Comparison of ENCODE assay signal across 10 cellular contexts in genomic region chr7:156903232-156903909, GRCh38. TPM values are rescaled to one million over a fixed set of nuclear protein-coding genes. Genes with fewer than 3 reads are reported as not detected.
DNase-seq lines count a peak whose midpoint lies in the region; ATAC-seq and TF ChIP-seq lines count a peak whose summit lies in the region.
"Had no signal": no experiment of that assay in that cellular context is flagged by ENCODE, and none has a peak within 500 bp of the region (broad histone marks: within the 10 kb centered on the region; RNA-seq: fewer than 3 reads in every experiment).

No MANE protein-coding gene starts in this region.

- ATAC-seq in activated CD8-positive, alpha-beta T cell treated with anti-CD3 and anti-CD28 coated beads, Interleukin-2, amount 10 ng/mL, durations not matched to agents 7 days and 5 days = peak; percentile 83
- ATAC-seq in HG03460 (IDR thresholded peaks at IDR 0.05; ENCODE audit: unreplicated experiment) = no peak

- WGBS in thymus = 44% methylated on average over 10 of the region's 10 CpGs

- H3K27ac Mint-ChIP-seq in activated T-helper 1 cell treated with anti-CD3 and anti-CD28 coated beads, Interleukin-12 subunit alpha, Interleukin-12 subunit beta, Interleukin-2, Interleukin-4 antibody, amounts not matched to agents 30 ng/mL and 10 ng/mL and 1 ng/mL, durations not matched to agents 14 hours and 24 hours and 36 hours = no peak overlapping the region
- H3K27ac Mint-ChIP-seq in activated CD8-positive, alpha-beta T cell treated with anti-CD3 and anti-CD28 coated beads, Interleukin-2, amount 10 ng/mL, durations not matched to agents 7 days and 5 days = peak overlapping the region; percentile 65
- H3K27ac Mint-ChIP-seq: B cell had no signal

- H3K27me3 ChIP-seq in thymus (ENCODE audit: control insufficient read depth, insufficient read depth) = no peaks in the 10 kb centered on the region
- H3K27me3 ChIP-seq: pancreas had no signal

- peak overlapping the region; percentile 82 for H3K27ac ChIP-seq in thymus (ENCODE audit: low read depth)
- H3K27ac ChIP-seq: pancreas had no signal

- CTCF ChIA-PET in activated CD8-positive, alpha-beta T cell treated with anti-CD3 and anti-CD28 coated beads, Interleukin-2, amount 10 ng/mL, durations not matched to agents 7 days and 5 days (lab: Charles Lee) = interaction anchor here (1.0 to 2.2 kb wide), 2 partner anchors 10 to 12 kb away, joined by 3 to 10 read pairs; partner anchors contain the start of gene LMBR1

- intact Hi-C loops in activated T-helper 1 cell treated with anti-CD3 and anti-CD28 coated beads, Interleukin-12 subunit alpha, Interleukin-12 subunit beta, Interleukin-2, Interleukin-4 antibody, amounts not matched to agents 30 ng/mL and 10 ng/mL and 1 ng/mL, durations not matched to agents 14 hours and 24 hours and 36 hours (cut with micrococcal nuclease) = loop anchor here (10.0 kb wide), 1 partner anchor 91 kb away; no protein-coding TSS in a partner anchor

- H3K4me3 Mint-ChIP-seq in activated T-helper 1 cell treated with anti-CD3 and anti-CD28 coated beads, Interleukin-12 subunit alpha, Interleukin-12 subunit beta, Interleukin-2, Interleukin-4 antibody, amounts not matched to agents 30 ng/mL and 10 ng/mL and 1 ng/mL, durations not matched to agents 14 hours and 24 hours and 36 hours = no peak overlapping the region
- H3K4me3 Mint-ChIP-seq in activated CD8-positive, alpha-beta T cell treated with anti-CD3 and anti-CD28 coated beads, Interleukin-2, amount 10 ng/mL, durations not matched to agents 7 days and 5 days = peak overlapping the region; percentile 20
- H3K4me3 Mint-ChIP-seq: B cell had no signal

- H3K36me3 Mint-ChIP-seq in activated T-helper 1 cell treated with anti-CD3 and anti-CD28 coated beads, Interleukin-12 subunit alpha, Interleukin-12 subunit beta, Interleukin-2, Interleukin-4 antibody, amounts not matched to agents 30 ng/mL and 10 ng/mL and 1 ng/mL, durations not matched to agents 14 hours and 24 hours and 36 hours (ENCODE audit: low read depth) = no peaks in the 10 kb centered on the region
- H3K36me3 Mint-ChIP-seq in activated CD8-positive, alpha-beta T cell treated with anti-CD3 and anti-CD28 coated beads, Interleukin-2, amount 10 ng/mL, durations not matched to agents 7 days and 5 days (ENCODE audit: low read depth) = no peaks in the 10 kb centered on the region

- no peak overlapping the region for H3K4me3 ChIP-seq in foreskin fibroblast (ENCODE audit: low read depth in 1 of 2, low read length in 2 of 2)
- no peak overlapping the region for H3K4me3 ChIP-seq in thymus (ENCODE audit: low read length)
- H3K4me3 ChIP-seq: pancreas had no signal

- DNase-seq in activated T-helper 1 cell treated with Interleukin-2 at 50 U/mL for 16 hours (ENCODE audit: low read depth) (peak; percentile 26), foreskin fibroblast (peak; percentile 41 to 65), NCI-H2081 (lab: John Stamatoyannopoulos, UW) (no peak), DMS153 (lab: John Stamatoyannopoulos, UW) (no peak)
- no peak for DNase-seq in activated T-helper 1 cell treated with anti-CD3 and anti-CD28 coated beads, Interleukin-12 subunit alpha, Interleukin-12 subunit beta, Interleukin-2, Interleukin-4 antibody, amounts not matched to agents 30 ng/mL and 10 ng/mL and 1 ng/mL, durations not matched to agents 14 hours and 24 hours and 36 hours (ENCODE audit: low spot score)
- peak; percentile 54 for DNase-seq in activated CD8-positive, alpha-beta T cell treated with anti-CD3 and anti-CD28 coated beads, Interleukin-2, amount 10 ng/mL, durations not matched to agents 7 days and 5 days
- DNase-seq: pancreas had no signal

- no peaks in the 10 kb centered on the region for H3K36me3 ChIP-seq in thymus (ENCODE audit: control insufficient read depth, insufficient read depth)
- H3K36me3 ChIP-seq: pancreas had no signal

- H3K27me3 Mint-ChIP-seq in activated T-helper 1 cell treated with anti-CD3 and anti-CD28 coated beads, Interleukin-12 subunit alpha, Interleukin-12 subunit beta, Interleukin-2, Interleukin-4 antibody, amounts not matched to agents 30 ng/mL and 10 ng/mL and 1 ng/mL, durations not matched to agents 14 hours and 24 hours and 36 hours (ENCODE audit: insufficient read depth) = peaks cover 5% of the 10 kb centered on the region
- H3K27me3 Mint-ChIP-seq in activated CD8-positive, alpha-beta T cell treated with anti-CD3 and anti-CD28 coated beads, Interleukin-2, amount 10 ng/mL, durations not matched to agents 7 days and 5 days (ENCODE audit: low read depth) = peaks cover 13% of the 10 kb centered on the region

- H3K4me1 Mint-ChIP-seq in activated T-helper 1 cell treated with anti-CD3 and anti-CD28 coated beads, Interleukin-12 subunit alpha, Interleukin-12 subunit beta, Interleukin-2, Interleukin-4 antibody, amounts not matched to agents 30 ng/mL and 10 ng/mL and 1 ng/mL, durations not matched to agents 14 hours and 24 hours and 36 hours (ENCODE audit: low read depth) = peaks cover 7% of the 10 kb centered on the region
- peaks cover 9% of the 10 kb centered on the region for H3K4me1 Mint-ChIP-seq in activated CD8-positive, alpha-beta T cell treated with anti-CD3 and anti-CD28 coated beads, Interleukin-2, amount 10 ng/mL, durations not matched to agents 7 days and 5 days (ENCODE audit: low read depth)
- H3K4me1 Mint-ChIP-seq: B cell had no signal

- no peaks in the 10 kb centered on the region for H3K9me3 Mint-ChIP-seq in activated T-helper 1 cell treated with anti-CD3 and anti-CD28 coated beads, Interleukin-12 subunit alpha, Interleukin-12 subunit beta, Interleukin-2, Interleukin-4 antibody, amounts not matched to agents 30 ng/mL and 10 ng/mL and 1 ng/mL, durations not matched to agents 14 hours and 24 hours and 36 hours
- no peaks in the 10 kb centered on the region for H3K9me3 Mint-ChIP-seq in activated CD8-positive, alpha-beta T cell treated with anti-CD3 and anti-CD28 coated beads, Interleukin-2, amount 10 ng/mL, durations not matched to agents 7 days and 5 days (ENCODE audit: insufficient read depth)

- H3K9me3 ChIP-seq in thymus (ENCODE audit: control insufficient read depth) = no peaks in the 10 kb centered on the region
- H3K9me3 ChIP-seq: pancreas had no signal

- POLR2A ChIA-PET in activated CD8-positive, alpha-beta T cell treated with anti-CD3 and anti-CD28 coated beads, Interleukin-2, amount 10 ng/mL, durations not matched to agents 7 days and 5 days (lab: Charles Lee) = no interaction called here

- no peak for TF ChIP-seq CTCF in foreskin fibroblast (IDR thresholded peaks at IDR 0.05; ENCODE audit: low read depth, low read length)

- peaks cover 4% of the 10 kb centered on the region for H3K4me1 ChIP-seq in thymus (ENCODE audit: control insufficient read depth, insufficient read depth, low read length)
- H3K4me1 ChIP-seq: pancreas had no signal

RNA-seq across cellular contexts. Expression of gene LMBR1, which starts 10.4 kb away (rescaled TPM):
- total RNA-seq in activated T-helper 1 cell treated with anti-CD3 and anti-CD28 coated beads, Interleukin-12 subunit alpha, Interleukin-12 subunit beta, Interleukin-2, Interleukin-4 antibody, amounts not matched to agents 30 ng/mL and 10 ng/mL and 1 ng/mL, durations not matched to agents 14 hours and 24 hours and 36 hours = 53.5 and 55.5 TPM in 2 replicates
- total RNA-seq in activated CD8-positive, alpha-beta T cell treated with anti-CD3 and anti-CD28 coated beads, Interleukin-2, amount 10 ng/mL, durations not matched to agents 7 days and 5 days = 10 to 100 TPM; 49.7 to 51.2 TPM
- 27.7 TPM for polyA plus RNA-seq in thymus

RNA-seq across cellular contexts. Expression of gene NOM1, which starts 46.1 kb away (rescaled TPM):
- total RNA-seq in activated T-helper 1 cell treated with anti-CD3 and anti-CD28 coated beads, Interleukin-12 subunit alpha, Interleukin-12 subunit beta, Interleukin-2, Interleukin-4 antibody, amounts not matched to agents 30 ng/mL and 10 ng/mL and 1 ng/mL, durations not matched to agents 14 hours and 24 hours and 36 hours = 46.4 and 50.9 TPM in 2 replicates
- total RNA-seq in activated CD8-positive, alpha-beta T cell treated with anti-CD3 and anti-CD28 coated beads, Interleukin-2, amount 10 ng/mL, durations not matched to agents 7 days and 5 days = 10 to 100 TPM; 28.1 to 28.8 TPM
- 10.6 TPM for polyA plus RNA-seq in thymus

Comparison
In these comparisons a context has a peak if more than half of its experiments do, and no peak if none do; other contexts are left out.
1. DNase-seq: peak in activated T-helper 1 cell treated with Interleukin-2 at 50 U/mL for 16 hours (single experiment), activated CD8-positive, alpha-beta T cell treated with anti-CD3 and anti-CD28 coated beads, Interleukin-2, amount 10 ng/mL, durations not matched to agents 7 days and 5 days (single experiment) and foreskin fibroblast (2 of 2); none in activated T-helper 1 cell treated with anti-CD3 and anti-CD28 coated beads, Interleukin-12 subunit alpha, Interleukin-12 subunit beta, Interleukin-2, Interleukin-4 antibody, amounts not matched to agents 30 ng/mL and 10 ng/mL and 1 ng/mL, durations not matched to agents 14 hours and 24 hours and 36 hours (single experiment), NCI-H2081 (0 of 2) and DMS153 (single experiment).